ENCODE assay signal across 11 cellular contexts in the genomic region with DNA sequence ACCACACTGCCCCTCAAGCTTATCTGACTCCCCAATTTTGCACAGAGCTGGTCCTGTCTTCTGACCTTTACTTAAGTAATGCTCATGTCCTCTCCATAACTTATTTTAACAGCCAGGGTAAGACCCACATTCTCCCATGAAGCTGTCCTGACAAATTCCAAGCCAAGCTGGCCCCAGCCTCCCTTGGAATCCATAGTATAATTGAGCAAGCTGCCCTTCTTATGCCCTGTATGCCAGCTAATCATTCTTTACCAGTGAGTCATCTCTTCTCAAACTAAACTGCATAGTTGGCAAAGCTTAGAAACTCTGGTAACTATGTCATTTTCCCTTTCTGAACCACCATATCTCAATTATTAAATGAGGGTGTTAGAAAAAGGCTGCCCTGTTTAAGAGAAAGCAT.
DNase-seq lines count a peak whose midpoint lies in the region; ATAC-seq, FAIRE-seq and TF ChIP-seq lines count a peak whose summit lies in the region.
"Had no signal": no experiment of that assay in that cellular context is flagged by ENCODE, and none has a peak within 500 bp of the region (broad histone marks: within the 10 kb centered on the region; RNA-seq: fewer than 3 reads in every experiment).

No MANE protein-coding gene starts in this region.

- H3K27ac ChIP-seq in H1 (ENCODE audit: low read depth, low read length), result no peak overlapping the region
- peak overlapping the region; percentile 39 to 56 for H3K27ac ChIP-seq in lung (ENCODE audit: low read depth in 1 of 2, low read length in 1 of 2)
- H3K27ac ChIP-seq: BLaER1 had no signal

- peak overlapping the region; percentile 72 for H2BK12ac ChIP-seq in H1 (ENCODE audit: low read depth, low read length)

- H3K36me3 Mint-ChIP-seq in immature natural killer cell, result no peaks in the 10 kb centered on the region

- H3K4ac ChIP-seq in H1 (replicated peaks; ENCODE audit: insufficient read length, low read depth, low read length), result peak overlapping the region; percentile 44

- no peaks in the 10 kb centered on the region for H3K79me1 ChIP-seq in H1 (ENCODE audit: low read depth, low read length)

- TF ChIP-seq POLR2A in H1 (IDR thresholded peaks at IDR 0.05; ENCODE audit: control extremely low read depth in 1 of 2, low read depth in 2 of 2, low read length in 2 of 2), result no peak

- H3K9me3 ChIP-seq in H1 (ENCODE audit: insufficient read depth in 2 of 2, low read depth in 1 of 2, low read length in 1 of 2) (no peaks in the 10 kb centered on the region), lung (ENCODE audit: control insufficient read depth in 2 of 2, insufficient read depth in 1 of 2, low read length in 1 of 2) (no peaks in the 10 kb centered on the region)
- H3K9me3 ChIP-seq: BLaER1 had no signal

- H3K9ac ChIP-seq in H1 (replicated peaks in 1 of 4; ENCODE audit: extremely low read depth in 1 of 4, low read depth in 3 of 4, low read length in 3 of 4), result no peak overlapping the region
- H3K9ac ChIP-seq: BLaER1 had no signal

- POLR2A ChIA-PET in AG04449 (lab: Yijun Ruan, JAX) (no interaction called here), H1 (lab: Charles Lee; ENCODE audit: partially characterized antibody) (no interaction called here), GM10248 (lab: Yijun Ruan, JAX) (no interaction called here)

- H3K4me3 Mint-ChIP-seq in immature natural killer cell, result no peak overlapping the region

- no peak overlapping the region for H4K5ac ChIP-seq in H1 (ENCODE audit: insufficient read length, low read depth, low read length)

- peak; percentile 59 for ATAC-seq in lung (ENCODE audit: insufficient read depth, low FRiP score)

- no peak overlapping the region for H3K18ac ChIP-seq in H1 (ENCODE audit: extremely low read depth, low read length)

- H3K79me2 ChIP-seq in H1 (ENCODE audit: control insufficient read depth in 1 of 2, insufficient read depth in 2 of 2, low read length in 2 of 2), result peaks cover 0 to 5% of the 10 kb centered on the region in 2 experiments; a peak in 2 of 4 replicates

- no peak overlapping the region for H4K8ac ChIP-seq in H1 (ENCODE audit: extremely low read depth, insufficient read depth, low read length)

- H3K4me1 Mint-ChIP-seq in immature natural killer cell, result no peaks in the 10 kb centered on the region

- H4K91ac ChIP-seq in H1 (replicated peaks; ENCODE audit: insufficient read length, low read length), result no peak overlapping the region

- H3K4me1 ChIP-seq in H1 (replicated peaks in 1 of 4; ENCODE audit: control insufficient read depth in 3 of 4, insufficient read depth in 4 of 4, low read length in 3 of 4) (peaks cover 0 to 4% (median 0%) of the 10 kb centered on the region in 4 experiments; a peak in 2 of 7 replicates), lung (ENCODE audit: control insufficient read depth in 2 of 2, insufficient read depth in 2 of 2, low read length in 2 of 2) (peaks cover 13 to 40% of the 10 kb centered on the region in 2 donors)
- H3K4me1 ChIP-seq: BLaER1 had no signal

- no peak for TF ChIP-seq CTCF in AG04449 (IDR thresholded peaks at IDR 0.05; ENCODE audit: insufficient read depth, low read length, missing control alignments)
- no peak for TF ChIP-seq CTCF in H1 (IDR thresholded peaks at IDR 0.05; ENCODE audit: control extremely low read depth in 1 of 3, insufficient read depth in 1 of 3, low read depth in 1 of 3, low read length in 3 of 3)
- no peak for TF ChIP-seq CTCF in lung (IDR thresholded peaks at IDR 0.05; ENCODE audit: control extremely low read depth, extremely low read depth)
- TF ChIP-seq CTCF in GM10248 (IDR thresholded peaks at IDR 0.05; ENCODE audit: control extremely low read depth, extremely low read depth, low read depth, missing control alignments), result no peak

- H3K27me3 ChIP-seq in H1 (replicated peaks in 1 of 4; ENCODE audit: control insufficient read depth in 3 of 4, extremely low read depth in 1 of 4, insufficient read depth in 3 of 4, low read length in 3 of 4) (no peaks in the 10 kb centered on the region), lung (ENCODE audit: control insufficient read depth, insufficient read depth) (no peaks in the 10 kb centered on the region)
- H3K27me3 ChIP-seq: BLaER1 had no signal

- DNase-seq in AG04449 (ENCODE audit: low read depth, low spot score) (peak; percentile 40), NCI-H446 (lab: John Stamatoyannopoulos, UW) (peak; percentile 100), H1 (ENCODE audit: low read depth in 1 of 2, low spot score in 2 of 2) (no peak), lung (ENCODE audit: low spot score) (no peak), GM10248 (ENCODE audit: extremely low spot score) (no peak), NCI-H510A (lab: John Stamatoyannopoulos, UW) (no peak), amygdala (lab: John Stamatoyannopoulos, UW) (no peak), immature natural killer cell (no peak)
- DNase-seq: NK-92 treated with Interleukin-12 subunit alpha and Interleukin-12 subunit beta, amount 100 ng/mL, for 24 hours; stimulated activated CD4-positive, alpha-beta T cell treated with anti-CD3 and anti-CD28 coated beads, Interleukin-15, amount 100 ng/mL, for 24 hours had no signal

- H3K56ac ChIP-seq in H1 (replicated peaks; ENCODE audit: insufficient read length, low read depth, low read length), result no peak overlapping the region

- H2AFZ ChIP-seq in H1 (ENCODE audit: low read length), result no peak overlapping the region

- no peak overlapping the region for H3K23ac ChIP-seq in H1 (ENCODE audit: insufficient read length)

- no peak overlapping the region for H2BK15ac ChIP-seq in H1 (ENCODE audit: low read length)

- peaks cover 0 to 1% (median 0%) of the 10 kb centered on the region in 3 donors for H3K27me3 Mint-ChIP-seq in immature natural killer cell (ENCODE audit: low read depth in 3 of 3)

- CTCF ChIA-PET in AG04449 (lab: Yijun Ruan, JAX) (no interaction called here), H1 (lab: Charles Lee; ENCODE audit: partially characterized antibody) (interaction anchor here (0.6 to 1.6 kb wide), 2 partner anchors 131 to 246 kb away, joined by 3 to 5 read pairs; no protein-coding TSS in a partner anchor), GM10248 (lab: Yijun Ruan, JAX) (interaction anchor here (0.8 to 1.4 kb wide), 2 partner anchors 14 to 17 kb away, joined by 3 to 4 read pairs; no protein-coding TSS in a partner anchor)

- no peak overlapping the region for H3K27ac Mint-ChIP-seq in immature natural killer cell

- H3K23me2 ChIP-seq in H1 (ENCODE audit: low read depth, low read length), result peaks cover 3% of the 10 kb centered on the region; the same call in 1 of the 2 replicates

- H2AK5ac ChIP-seq in H1 (ENCODE audit: low read depth, low read length), result no peak overlapping the region

- no peak overlapping the region for H3K14ac ChIP-seq in H1 (ENCODE audit: insufficient read length)

- no peak for TF ChIP-seq EP300 in H1 (IDR thresholded peaks at IDR 0.05; ENCODE audit: borderline replicate concordance in 1 of 2, low read depth in 2 of 2, low read length in 2 of 2)

- H3K4me3 ChIP-seq in AG04449 (ENCODE audit: low read depth, low read length) (no peak overlapping the region), H1 (ENCODE audit: extremely low read depth in 1 of 4, insufficient read depth in 2 of 4, low read depth in 3 of 4, low read length in 4 of 4) (no peak overlapping the region), lung (no peak overlapping the region)
- H3K4me3 ChIP-seq: BLaER1 had no signal

- peaks cover 0 to 19% (median 2%) of the 10 kb centered on the region in 6 donors for H3K9me3 Mint-ChIP-seq in immature natural killer cell

- no peak overlapping the region; the same call in 1 of the 2 replicates for H2BK5ac ChIP-seq in H1 (ENCODE audit: low read depth, low read length)

- H2BK120ac ChIP-seq in H1 (replicated peaks; ENCODE audit: low read depth, low read length), result no peak overlapping the region

- TF ChIP-seq RAD21 in H1 (IDR thresholded peaks at IDR 0.05 in 1 of 2, conservative IDR thresholded peaks at IDR 0.05 in 1 of 2; ENCODE audit: low read depth in 2 of 2, low read length in 2 of 2), result no peak

- H4K20me1 ChIP-seq in H1 (replicated peaks in 1 of 2; ENCODE audit: control insufficient read depth in 1 of 2, insufficient read depth in 2 of 2, low read length in 2 of 2), result no peaks in the 10 kb centered on the region
- H4K20me1 ChIP-seq: BLaER1 had no signal

- H3K4me2 ChIP-seq in H1 (ENCODE audit: insufficient read depth in 1 of 2, low read depth in 2 of 2, low read length in 2 of 2), result no peak overlapping the region
- H3K4me2 ChIP-seq: BLaER1 had no signal

- 0 out of 2 replicates have a peak overlapping the region, but pooled peaks have one; percentile 68 for H2BK20ac ChIP-seq in H1 (ENCODE audit: low read length)

- H3K36me3 ChIP-seq in H1 (ENCODE audit: control insufficient read depth in 2 of 4, insufficient read depth in 4 of 4, low read length in 3 of 4), result no peaks in the 10 kb centered on the region
- no peaks in the 10 kb centered on the region for H3K36me3 ChIP-seq in lung (ENCODE audit: control insufficient read depth in 2 of 2, insufficient read depth in 2 of 2, low read length in 2 of 2)
- H3K36me3 ChIP-seq: BLaER1 had no signal

- no peak for FAIRE-seq in H1 (lab: Jason Lieb, UNC)

TF ChIP-seq in H1, 55 proteins besides CTCF, POLR2A, EP300 and RAD21:
- TF ChIP-seq TAF7 (optimal IDR thresholded peaks at IDR 0.05; ENCODE audit: borderline replicate concordance, low read depth, low read length), result no peak
- TF ChIP-seq KDM4A (IDR thresholded peaks at IDR 0.05; ENCODE audit: low read depth, low read length, severe bottlenecking), result no peak
- TF ChIP-seq SRF (IDR thresholded peaks at IDR 0.05; ENCODE audit: low read depth, low read length), result no peak

Comparison
In these comparisons a context has a peak if more than half of its experiments do, and no peak if none do; other contexts are left out.
1. DNase-seq: peak in AG04449 (single experiment) and NCI-H446 (2 of 2); none in H1 (0 of 2), lung (single experiment), GM10248 (single experiment), NCI-H510A (single experiment), amygdala (0 of 56) and immature natural killer cell (0 of 3).